ENCODE assay signal across 8 cellular contexts in the genomic region with DNA sequence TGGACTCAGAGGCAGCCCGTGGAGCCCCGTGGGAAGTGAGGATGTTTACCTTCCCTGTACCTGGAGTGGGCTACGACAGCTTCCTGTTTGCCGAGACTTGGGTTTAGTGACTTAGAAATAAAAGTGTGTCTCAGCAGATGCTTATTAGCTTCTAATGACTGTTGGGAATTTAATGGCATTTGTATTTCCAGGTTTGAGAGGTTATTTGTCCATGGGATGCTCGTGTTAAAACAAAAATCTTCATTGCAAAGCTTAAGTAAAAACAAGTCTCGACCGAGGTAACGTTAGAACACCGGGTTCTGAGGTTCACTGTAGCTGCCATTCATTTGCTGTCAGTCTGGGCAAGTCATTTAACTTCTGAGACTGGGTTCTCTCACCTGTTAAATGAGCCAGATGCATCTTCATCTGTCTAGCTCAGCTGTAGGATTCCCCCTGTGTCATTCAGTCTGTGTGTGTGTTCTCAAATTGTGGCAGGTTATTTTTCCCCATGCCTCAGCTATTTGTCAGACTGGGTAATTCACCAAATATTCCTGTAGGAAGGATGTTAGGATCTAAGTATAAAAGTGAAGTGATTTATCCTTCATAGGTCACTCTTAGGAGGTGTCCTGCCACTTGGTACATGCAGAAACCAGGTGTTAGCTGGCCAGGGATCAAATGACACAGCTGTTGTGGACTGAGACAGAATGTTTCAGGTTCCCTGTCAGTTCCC. TPM values are rescaled to one million over a fixed set of nuclear protein-coding genes. Genes with fewer than 3 reads are reported as not detected.
A peak's percentile ranks its signal among the peaks of the same experiment; 100 is the strongest.
DNase-seq lines count a peak whose midpoint lies in the region; ATAC-seq and TF ChIP-seq lines count a peak whose summit lies in the region.

No MANE protein-coding gene starts in this region.

- H4K20me1 ChIP-seq in smooth muscle cell (ENCODE audit: low read depth): no peaks in the 10 kb centered on the region

- no peaks in the 10 kb centered on the region for H3K9me3 Mint-ChIP-seq in activated CD8-positive, alpha-beta T cell treated with anti-CD3 and anti-CD28 coated beads for 36 hours

- H3K4me2 ChIP-seq in smooth muscle cell: peak overlapping the region; percentile 94

- H3K36me3 ChIP-seq in iPS DF 6.9 (ENCODE audit: control insufficient read depth, insufficient read depth, low read length) (peaks cover 3% of the 10 kb centered on the region; the same call in 1 of the 2 replicates), smooth muscle cell (ENCODE audit: low read depth) (peaks cover 4% of the 10 kb centered on the region)

- peaks cover 29% of the 10 kb centered on the region for H3K36me3 Mint-ChIP-seq in activated CD8-positive, alpha-beta T cell treated with anti-CD3 and anti-CD28 coated beads for 36 hours (ENCODE audit: low read depth)

- H3K4me3 ChIP-seq in iPS DF 6.9 (ENCODE audit: low read length) (peak overlapping the region; percentile 81; the same call in 1 of the 2 replicates), smooth muscle cell (peak overlapping the region; percentile 83)

- H3F3A ChIP-seq in smooth muscle cell (ENCODE audit: low read depth): no peaks in the 10 kb centered on the region

- H2AFZ ChIP-seq in smooth muscle cell (ENCODE audit: low read depth): peak overlapping the region; percentile 99

- H3K79me2 ChIP-seq in smooth muscle cell (ENCODE audit: low read depth): peaks cover 33% of the 10 kb centered on the region

- CTCF ChIA-PET in activated CD8-positive, alpha-beta T cell treated with anti-CD3 and anti-CD28 coated beads for 36 hours (lab: Charles Lee): interaction anchor here (0.7 to 1.9 kb wide), 9 partner anchors 10 to 117 kb away, joined by 3 to 9 read pairs (median 4); a partner anchor contains a TSS

- DNase-seq in NCI-H2171 treated with DMSO at 0.1 percent for 48 hours (lab: John Stamatoyannopoulos, UW) (peak; percentile 60), NCI-H2171 (lab: John Stamatoyannopoulos, UW) (no peak), iPS DF 6.9 (ENCODE audit: low read depth, low spot score) (no peak), smooth muscle cell (lab: John Stamatoyannopoulos, UW; ENCODE audit: unreplicated experiment) (no peak), NCI-H226 (no peak), mucosa of gallbladder (ENCODE audit: low spot score) (no peak)
- peak; percentile 23 for DNase-seq in activated CD8-positive, alpha-beta T cell treated with anti-CD3 and anti-CD28 coated beads for 36 hours

- POLR2A ChIA-PET in activated CD8-positive, alpha-beta T cell treated with anti-CD3 and anti-CD28 coated beads for 36 hours (lab: Charles Lee): interaction anchor here (0.7 to 2.5 kb wide), 11 partner anchors 10 to 333 kb away, joined by 3 to 40 read pairs (median 5); a partner anchor contains a TSS

- H3K27me3 Mint-ChIP-seq in activated CD8-positive, alpha-beta T cell treated with anti-CD3 and anti-CD28 coated beads for 36 hours: no peaks in the 10 kb centered on the region

- peak overlapping the region; percentile 79 for H3K9ac ChIP-seq in smooth muscle cell (ENCODE audit: low read depth)

- H3K27me3 ChIP-seq in iPS DF 6.9 (ENCODE audit: control insufficient read depth, insufficient read depth, low read length): no peaks in the 10 kb centered on the region
- H3K27me3 ChIP-seq in smooth muscle cell (ENCODE audit: low read depth): no peaks in the 10 kb centered on the region

- H3K27ac Mint-ChIP-seq in activated CD8-positive, alpha-beta T cell treated with anti-CD3 and anti-CD28 coated beads for 36 hours: peak overlapping the region; percentile 90

- H3K4me1 Mint-ChIP-seq in activated CD8-positive, alpha-beta T cell treated with anti-CD3 and anti-CD28 coated beads for 36 hours (ENCODE audit: low read depth): peaks cover 28% of the 10 kb centered on the region

- no peak overlapping the region for H3K27ac ChIP-seq in iPS DF 6.9 (ENCODE audit: low read length)
- no peak overlapping the region for H3K27ac ChIP-seq in smooth muscle cell (ENCODE audit: low read depth)

- H3K4me3 Mint-ChIP-seq in activated CD8-positive, alpha-beta T cell treated with anti-CD3 and anti-CD28 coated beads for 36 hours: peak overlapping the region; percentile 90

- intact Hi-C loops in activated CD8-positive, alpha-beta T cell treated with anti-CD3 and anti-CD28 coated beads for 36 hours (cut with micrococcal nuclease): no loop called here

- no peak for TF ChIP-seq CTCF in activated CD8-positive, alpha-beta T cell treated with anti-CD3 and anti-CD28 coated beads for 36 hours (IDR thresholded peaks at IDR 0.05)
- TF ChIP-seq CTCF in smooth muscle cell (IDR thresholded peaks at IDR 0.05; ENCODE audit: borderline replicate concordance, insufficient read depth, poor library complexity, severe bottlenecking): no peak

- WGBS in iPS DF 6.9 (ENCODE audit: insufficient coverage, insufficient read length): no CpG with 5 or more reads among the region's 9 CpGs
- 7% methylated on average over 9 of the region's 9 CpGs for WGBS in smooth muscle cell (ENCODE audit: low lambda C conversion rate)

- H3K4me1 ChIP-seq in iPS DF 6.9 (ENCODE audit: control insufficient read depth, insufficient read depth, low read length) (no peaks in the 10 kb centered on the region), smooth muscle cell (ENCODE audit: low read depth) (peaks cover 12% of the 10 kb centered on the region)

- peak; percentile 38 for ATAC-seq in HG02981 (IDR thresholded peaks at IDR 0.05; ENCODE audit: unreplicated experiment)
- ATAC-seq in activated CD8-positive, alpha-beta T cell treated with anti-CD3 and anti-CD28 coated beads for 36 hours: peak; percentile 17

- H3K9me3 ChIP-seq in iPS DF 6.9 (ENCODE audit: control insufficient read depth, insufficient read depth, low read length): no peaks in the 10 kb centered on the region
- no peaks in the 10 kb centered on the region for H3K9me3 ChIP-seq in smooth muscle cell (replicated peaks; ENCODE audit: low read depth)

RNA-seq across cellular contexts. Expression of a gene that starts 0.8 kb away (rescaled TPM):
- 10 to 100 TPM; 42.8 to 44.1 TPM for total RNA-seq in activated CD8-positive, alpha-beta T cell treated with anti-CD3 and anti-CD28 coated beads for 36 hours
- total RNA-seq in smooth muscle cell: 124 and 130 TPM in 2 replicates
- polyA plus RNA-seq in smooth muscle cell: 154 and 158 TPM in 2 replicates
- 77.3 TPM for total RNA-seq in mucosa of gallbladder

RNA-seq across cellular contexts. Expression of a gene that starts 22.6 kb away (rescaled TPM):
- 100 to 1,000 TPM; 111 to 114 TPM for total RNA-seq in activated CD8-positive, alpha-beta T cell treated with anti-CD3 and anti-CD28 coated beads for 36 hours
- total RNA-seq in smooth muscle cell: 241 and 302 TPM in 2 replicates
- 184 and 216 TPM in 2 replicates for polyA plus RNA-seq in smooth muscle cell
- 139 TPM for total RNA-seq in mucosa of gallbladder

RNA-seq across cellular contexts. Expression of a gene that starts 54.9 kb away (rescaled TPM):
- 100 to 1,000 TPM; 134 to 139 TPM for total RNA-seq in activated CD8-positive, alpha-beta T cell treated with anti-CD3 and anti-CD28 coated beads for 36 hours
- total RNA-seq in smooth muscle cell: 24.5 and 27.6 TPM in 2 replicates
- polyA plus RNA-seq in smooth muscle cell: 18.3 and 18.4 TPM in 2 replicates
- 4.9 TPM for total RNA-seq in mucosa of gallbladder

Comparison
In these comparisons a context has a peak if more than half of its experiments do, and no peak if none do; other contexts are left out.
1. DNase-seq: peak in NCI-H2171 treated with DMSO at 0.1 percent for 48 hours (single experiment) and activated CD8-positive, alpha-beta T cell treated with anti-CD3 and anti-CD28 coated beads for 36 hours (single experiment); none in NCI-H2171 (single experiment), iPS DF 6.9 (single experiment), smooth muscle cell (single experiment), NCI-H226 (single experiment) and mucosa of gallbladder (single experiment).